Comparison of ENCODE assay signal across 8 cellular contexts in genomic region chr11:82955676-82956453, GRCh38. TPM values are rescaled to one million over a fixed set of nuclear protein-coding genes. Genes with fewer than 3 reads are reported as not detected.
DNase-seq lines count a peak whose midpoint lies in the region; ATAC-seq, FAIRE-seq and TF ChIP-seq lines count a peak whose summit lies in the region.
"Not testable (repeated sequence)": the region's sequence is repeated elsewhere in the genome, so short reads cannot be mapped to it uniquely, and the experiment has no call there.

No MANE protein-coding gene starts in this region.

- ATAC-seq in GM23338 (peak; percentile 62), K562 (peak; percentile 73)
- not testable (repeated sequence) for ATAC-seq in lower lobe of right lung, upper lobe of right lung

- H3K9me3 Mint-ChIP-seq in GM23338 = peaks cover 36% of the 10 kb centered on the region

- in situ Hi-C loops in K562 (cut with MboI) = not testable (repeated sequence)

- H3K9me2 ChIP-seq in GM23338 (ENCODE audit: insufficient read depth) = peaks cover 20% of the 10 kb centered on the region; the same call in 1 of the 2 replicates

- H3K4me3 Mint-ChIP-seq in GM23338 = not testable (repeated sequence)

- H3K27me3 ChIP-seq in GM23338 (ENCODE audit: insufficient read depth); K562 (ENCODE audit: control insufficient read depth in 2 of 2, insufficient read depth in 2 of 2, low read length in 2 of 2); lower lobe of right lung (ENCODE audit: low read depth); upper lobe of right lung: not testable (repeated sequence)

- peak overlapping the region; percentile 29; the same call in 1 of the 2 replicates for H3K4me3 ChIP-seq in GM23338
- H3K4me3 ChIP-seq in K562, lower lobe of right lung, upper lobe of right lung: not testable (repeated sequence)

- H3K79me2 ChIP-seq in GM23338 (replicated peaks; ENCODE audit: insufficient read depth); K562 (ENCODE audit: control insufficient read depth, insufficient read depth, low read length): not testable (repeated sequence)

- H3K9ac ChIP-seq in K562 (ENCODE audit: insufficient read depth in 1 of 2, low read depth in 2 of 2, low read length in 2 of 2) = not testable (repeated sequence)

- not testable (repeated sequence) for H3K27me3 Mint-ChIP-seq in GM23338 (ENCODE audit: insufficient read depth, low read depth, poor library complexity)

- H3K36me3 ChIP-seq in GM23338 (ENCODE audit: insufficient read depth); K562 (ENCODE audit: control insufficient read depth, insufficient read depth, low read length); lower lobe of right lung; upper lobe of right lung: not testable (repeated sequence)

- TF ChIP-seq CTCF in GM23338 (conservative IDR thresholded peaks at IDR 0.05; ENCODE audit: low read depth in 2 of 2); K562 (IDR thresholded peaks at IDR 0.05 in 2 of 3, conservative IDR thresholded peaks at IDR 0.05 in 1 of 3; ENCODE audit: insufficient read depth in 2 of 3, low read depth in 1 of 3, low read length in 3 of 3); lower lobe of right lung (IDR thresholded peaks at IDR 0.05); upper lobe of right lung (IDR thresholded peaks at IDR 0.05): not testable (repeated sequence)

- not testable (repeated sequence) for TF ChIP-seq RAD21 in K562 (CRISPR knock-in tag; conservative IDR thresholded peaks at IDR 0.05 in 1 of 2, IDR thresholded peaks at IDR 0.05 in 1 of 2)

- H3K36me3 Mint-ChIP-seq in GM23338 (ENCODE audit: low read depth) = peaks cover 14% of the 10 kb centered on the region; the same call in 2 of the 3 replicates

- TF ChIP-seq POLR2A in K562 (conservative IDR thresholded peaks at IDR 0.05) = not testable (repeated sequence)

- not testable (repeated sequence) for H3K27ac ChIP-seq in GM23338 (ENCODE audit: low read depth); K562 (ENCODE audit: extremely low read depth, low read depth, low read length); lower lobe of right lung; upper lobe of right lung

- peak overlapping the region; percentile 97 for H2AFZ ChIP-seq in GM23338
- peak overlapping the region; percentile 93 for H2AFZ ChIP-seq in K562 (ENCODE audit: low read depth, low read length)

- intact Hi-C loops in K562 (cut with micrococcal nuclease); lower lobe of right lung (cut with DNase I); upper lobe of right lung (cut with DNase I): not testable (repeated sequence)

- not testable (repeated sequence) for TF ChIP-seq EP300 in K562 (IDR thresholded peaks at IDR 0.05; ENCODE audit: low read length)

- CTCF ChIA-PET in K562 (lab: Yijun Ruan, JAX; ENCODE audit: low intra/inter-chr PET ratio) = not testable (repeated sequence)

- not testable (repeated sequence) for H3K9me1 ChIP-seq in K562 (ENCODE audit: control insufficient read depth, insufficient read depth, low read length)

- H3K4me2 ChIP-seq in GM23338 = peak overlapping the region; percentile 49
- H3K4me2 ChIP-seq in K562 (ENCODE audit: insufficient read depth, low read length) = peak overlapping the region; percentile 60

- WGBS in K562 (ENCODE audit: insufficient coverage, low coverage, missing lambda C conversion rate) = 18% methylated on average over 8 of the region's 9 CpGs

- FAIRE-seq in K562 (lab: Jason Lieb, UNC) = not testable (repeated sequence)

- not testable (repeated sequence) for H3K9me3 ChIP-seq in K562 (replicated peaks; ENCODE audit: control insufficient read depth, insufficient read depth, low read depth, low read length); lower lobe of right lung; upper lobe of right lung

- H3K4me1 Mint-ChIP-seq in GM23338 = peaks cover 10% of the 10 kb centered on the region; the same call in 2 of the 3 replicates

- DNase-seq in GM23338 (ENCODE audit: low spot score) (peak; percentile 56), NCI-H345 treated with DMSO at 0.1 percent for 48 hours (lab: John Stamatoyannopoulos, UW; ENCODE audit: unreplicated experiment) (peak; percentile 27), T-helper 22 cell (ENCODE audit: low read depth) (peak; percentile 45), activated T-cell treated with anti-CD3 and anti-CD28 coated beads for 24 hours (ENCODE audit: low read depth) (peak; percentile 26), K562 (ENCODE audit: extremely low read depth in 1 of 4, low spot score in 3 of 4) (peak in 1 of 4 experiments; percentile 33), lower lobe of right lung (peak; percentile 68), upper lobe of right lung (peak; percentile 69)
- DNase-seq in stimulated activated CD4-positive, alpha-beta T cell treated with anti-CD3 and anti-CD28 coated beads, Interleukin-4, amount 100 ng/mL, for 1 hour = peak; percentile 32

- H4K20me1 ChIP-seq in GM23338 (replicated peaks; ENCODE audit: insufficient read depth); K562 (replicated peaks; ENCODE audit: control insufficient read depth, insufficient read depth, low read length): not testable (repeated sequence)

- H3K27ac Mint-ChIP-seq in GM23338 = not testable (repeated sequence)

- not testable (repeated sequence) for H3F3A ChIP-seq in GM23338 (replicated peaks; ENCODE audit: low read depth)

- not testable (repeated sequence) for H3K4me1 ChIP-seq in GM23338 (ENCODE audit: insufficient read depth); lower lobe of right lung; upper lobe of right lung
- H3K4me1 ChIP-seq in K562 (replicated peaks in 1 of 2; ENCODE audit: control insufficient read depth in 2 of 2, insufficient read depth in 2 of 2, low read length in 2 of 2) = peaks cover 0 to 11% of the 10 kb centered on the region in 2 experiments; a peak in 2 of 5 replicates

- POLR2A ChIA-PET in K562 (lab: Yijun Ruan, JAX) = interaction anchor here (0.6 to 1.0 kb wide), 2 partner anchors 13 to 1647 kb away, joined by 3 read pairs; no protein-coding TSS in a partner anchor

- BruUV-seq in K562 (replicated peaks; lab: Mats Ljungman, UMichigan) = not testable (repeated sequence)

TF ChIP-seq in K562, 482 proteins besides CTCF, POLR2A, EP300 and RAD21 (continues in another document):
- TF ChIP-seq LEF1 (IDR thresholded peaks at IDR 0.05) (peak; percentile 44; the same call in 1 of the 2 replicates), EGR1 (conservative IDR thresholded peaks at IDR 0.05) (peak; percentile 39; the same call in 1 of the 2 replicates), ARID1B (IDR thresholded peaks at IDR 0.05) (peak; percentile 15; the same call in 1 of the 2 replicates)

RNA-seq across cellular contexts. Expression of gene DDIAS, which starts 54.3 kb away (rescaled TPM):
- total RNA-seq in GM23338 (2014; rRNA removed; shearing (Covaris generic)) = 48.9 and 53.0 TPM in 2 replicates
- polyA plus RNA-seq in GM23338 (2016; fragmentation: Nextera tagmentation; extraction: Ambion mirVana) = 16.5 and 19.5 TPM in 2 replicates
- total RNA-seq in K562 (2011; cell fraction: chromatin; rRNA removed; ENCODE audit: low replicate concordance) = 5.5 and 14.6 TPM in 2 replicates
- 3.8 and 5.8 TPM in 2 replicates for total RNA-seq in K562 (2011; cell fraction: nucleolus; rRNA removed)
- total RNA-seq in K562 (2011; cell fraction: nucleoplasm; rRNA removed) = 6.6 and 9.5 TPM in 2 replicates
- total RNA-seq in K562 (2014; rRNA removed) = 9.4 and 13.8 TPM in 2 replicates
- 22.6 and 23.3 TPM in 2 replicates for total RNA-seq in K562 (2014; rRNA removed; fragmentation: Illumina TruSeq; extraction: Trizol)
- total RNA-seq in K562 (2015; rRNA removed; fragmentation: Illumina TruSeq; extraction: Trizol) = 21.1 and 23.7 TPM in 2 replicates
- total RNA-seq in K562 (2021) = 15.4 and 17.6 TPM in 2 replicates
- 21.3 and 23.7 TPM in 2 replicates for polyA plus RNA-seq in K562 (2011; rRNA removed)
- 7.2 and 10.6 TPM in 2 replicates for polyA plus RNA-seq in K562 (2011; cell fraction: cytosol; rRNA removed)
- 9.6 and 12.2 TPM in 2 replicates for polyA plus RNA-seq in K562 (2011; cell fraction: nucleus; rRNA removed)
- 8.9 and 15.6 TPM in 2 replicates for polyA plus RNA-seq in K562 (2012)
- polyA plus RNA-seq in K562 (2014; fragmentation: Illumina TruSeq; extraction: Trizol) = 19.4 and 27.2 TPM in 2 replicates
- polyA plus RNA-seq in K562 (2014; fragmentation: Nextera tagmentation; extraction: Ambion mirVana) = 10 to 100 TPM; 11.8 to 23.9 TPM
- polyA plus RNA-seq in K562 (2014; rRNA removed) = 11.1 and 14.9 TPM in 2 replicates
- polyA minus RNA-seq in K562 (2011; rRNA and poly(A)+ RNA removed) = 16.9 and 18.8 TPM in 2 replicates
- 5.6 and 7.8 TPM in 2 replicates for polyA minus RNA-seq in K562 (2011; cell fraction: cytosol; rRNA and poly(A)+ RNA removed)
- 5.5 and 9.6 TPM in 2 replicates for polyA minus RNA-seq in K562 (2011; cell fraction: nucleus; rRNA and poly(A)+ RNA removed)
- total RNA-seq in lower lobe of right lung = 13.3 TPM
- 3.8 TPM for total RNA-seq in upper lobe of right lung

RNA-seq across cellular contexts. Expression of gene PRCP, which starts 55.6 kb away (rescaled TPM):
- total RNA-seq in GM23338 (2014; rRNA removed; shearing (Covaris generic)) = 52.2 and 52.8 TPM in 2 replicates
- 26.1 and 33.3 TPM in 2 replicates for polyA plus RNA-seq in GM23338 (2016; fragmentation: Nextera tagmentation; extraction: Ambion mirVana)
- total RNA-seq in K562 (2011; cell fraction: chromatin; rRNA removed; ENCODE audit: low replicate concordance) = 22.7 and 29.7 TPM in 2 replicates
- 29.9 and 32.9 TPM in 2 replicates for total RNA-seq in K562 (2011; cell fraction: nucleolus; rRNA removed)
- total RNA-seq in K562 (2011; cell fraction: nucleoplasm; rRNA removed) = 38.2 and 50.3 TPM in 2 replicates
- total RNA-seq in K562 (2014; rRNA removed) = 9.5 and 14.4 TPM in 2 replicates
- total RNA-seq in K562 (2014; rRNA removed; fragmentation: Illumina TruSeq; extraction: Trizol) = 23.2 and 25.3 TPM in 2 replicates
- total RNA-seq in K562 (2015; rRNA removed; fragmentation: Illumina TruSeq; extraction: Trizol) = 20.5 and 20.8 TPM in 2 replicates
- 21.2 and 23.2 TPM in 2 replicates for total RNA-seq in K562 (2021)
- polyA plus RNA-seq in K562 (2011; rRNA removed) = 39.7 and 43.1 TPM in 2 replicates
- 18.0 and 35.3 TPM in 2 replicates for polyA plus RNA-seq in K562 (2011; cell fraction: cytosol; rRNA removed)
- polyA plus RNA-seq in K562 (2011; cell fraction: nucleus; rRNA removed) = 8.1 and 13.7 TPM in 2 replicates
- 20.7 and 28.3 TPM in 2 replicates for polyA plus RNA-seq in K562 (2012)
- polyA plus RNA-seq in K562 (2014; fragmentation: Illumina TruSeq; extraction: Trizol) = 22.5 and 28.1 TPM in 2 replicates
- 10 to 100 TPM; 28.5 to 34.9 TPM for polyA plus RNA-seq in K562 (2014; fragmentation: Nextera tagmentation; extraction: Ambion mirVana)
- polyA plus RNA-seq in K562 (2014; rRNA removed) = 16.7 and 17.3 TPM in 2 replicates
- 42.3 and 48.9 TPM in 2 replicates for polyA minus RNA-seq in K562 (2011; rRNA and poly(A)+ RNA removed)
- 19.0 and 20.6 TPM in 2 replicates for polyA minus RNA-seq in K562 (2011; cell fraction: cytosol; rRNA and poly(A)+ RNA removed)
- 6.9 and 12.4 TPM in 2 replicates for polyA minus RNA-seq in K562 (2011; cell fraction: nucleus; rRNA and poly(A)+ RNA removed)
- total RNA-seq in lower lobe of right lung = 67.9 TPM
- total RNA-seq in upper lobe of right lung = 91.3 TPM
